ENCODE assay signal across 27 cellular contexts in genomic region chr1:117639741-117640140, GRCh38.
"Had no signal": no experiment of that assay in that cellular context is flagged by ENCODE, and none has a peak within 500 bp of the region (broad histone marks: within the 10 kb centered on the region; RNA-seq: fewer than 3 reads in every experiment).

No MANE protein-coding gene starts in this region.

- H3K4me1 ChIP-seq: adrenal gland, body of pancreas, esophagus squamous epithelium, gastroesophageal sphincter, heart right ventricle had no signal

- ATAC-seq: activated CD4-positive, CD25-positive, alpha-beta regulatory T cell treated with anti-CD3 and anti-CD28 coated beads, Interleukin-2, amount 50 U/mL, for 24 hours; activated CD8-positive, alpha-beta T cell treated with anti-CD3 and anti-CD28 coated beads for 36 hours; activated naive CD8-positive, alpha-beta T cell treated with anti-CD3 and anti-CD28 coated beads, Interleukin-2, amount 50 U/mL, for 24 hours; body of pancreas; gastroesophageal sphincter; heart right ventricle; T-helper 17 cell had no signal

- H3K27ac ChIP-seq: adrenal gland, body of pancreas, epithelial cell of prostate, esophagus squamous epithelium, gastroesophageal sphincter, heart right ventricle, WERI-Rb-1 had no signal

- DNase-seq: activated B cell treated with CpG ODN at 0.5 μM for 24 hours; activated CD4-positive, alpha-beta T cell treated with anti-CD3 and anti-CD28 coated beads for 48 hours; activated CD4-positive, alpha-beta T cell treated with anti-CD3 and anti-CD28 coated beads, Interleukin-2, amount 50 U/mL, for 1 hour; activated CD4-positive, alpha-beta T cell treated with anti-CD3 and anti-CD28 coated beads, Interleukin-2, amount 50 U/mL, for 48 hours; activated CD8-positive, alpha-beta T cell treated with anti-CD3 and anti-CD28 coated beads for 36 hours; activated effector memory CD4-positive, alpha-beta T cell treated with anti-CD3 and anti-CD28 coated beads, Interleukin-2, amount 50 U/mL, for 16 hours; activated naive CD4-positive, alpha-beta T cell treated with anti-CD3 and anti-CD28 coated beads for 36 hours; activated naive CD8-positive, alpha-beta T cell treated with anti-CD3 and anti-CD28 coated beads for 36 hours; activated naive CD8-positive, alpha-beta T cell treated with anti-CD3 and anti-CD28 coated beads, Interleukin-2, amount 50 U/mL, for 24 hours; activated T-cell treated with anti-CD3 and anti-CD28 coated beads, Interleukin-2, amount 50 U/mL, for 1 hour; activated T-cell treated with anti-CD3 and anti-CD28 coated beads, Interleukin-2, amount 50 U/mL, for 48 hours; amygdala; aorta; body of pancreas; caudate nucleus; effector CD8-positive, alpha-beta T cell; esophagus squamous epithelium; foreskin melanocyte; heart right ventricle; T-helper 1 cell; T-helper 17 cell; T1000; WERI-Rb-1 had no signal

- H3K9me3 ChIP-seq: adrenal gland, body of pancreas, esophagus squamous epithelium, gastroesophageal sphincter, heart right ventricle had no signal

- H3K36me3 ChIP-seq: adrenal gland, esophagus squamous epithelium, gastroesophageal sphincter, heart right ventricle, WERI-Rb-1 had no signal

- H3K4me3 ChIP-seq: adrenal gland, body of pancreas, esophagus squamous epithelium, gastroesophageal sphincter, heart right ventricle had no signal
